In the genomic region with DNA sequence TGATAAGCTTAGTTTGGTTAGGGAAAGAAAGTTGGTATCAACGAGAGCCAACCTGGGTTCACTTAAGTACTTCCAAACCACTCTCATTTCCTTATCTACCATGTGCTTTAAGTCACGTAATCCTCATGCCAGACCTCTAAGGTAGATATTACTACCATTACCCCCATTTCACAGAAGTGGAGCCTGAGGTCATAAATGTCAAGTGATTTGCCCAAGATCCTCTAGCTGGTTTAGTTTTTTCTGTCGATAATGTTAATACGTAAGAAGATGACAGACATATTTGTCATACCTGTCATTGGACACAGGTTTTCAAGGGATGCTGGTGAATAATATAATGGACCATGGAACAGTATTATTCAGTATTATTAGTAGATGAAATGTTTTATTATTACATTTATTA, we compare ENCODE assay signal across 28 cellular contexts.
"Had no signal": no experiment of that assay in that cellular context is flagged by ENCODE, and none has a peak within 500 bp of the region (broad histone marks: within the 10 kb centered on the region; RNA-seq: fewer than 3 reads in every experiment).

No MANE protein-coding gene starts in this region.

- H3K4me1 ChIP-seq: stomach, suprapubic skin, testis, thyroid gland, tibial artery, tibial nerve, transverse colon, upper lobe of left lung, upper lobe of right lung, uterus, vagina had no signal

- H3K27ac Mint-ChIP-seq: stimulated activated effector memory CD8-positive, alpha-beta T cell treated with anti-CD3 and anti-CD28 coated beads, Interleukin-12 subunit alpha, Interleukin-12 subunit beta, amount 100 ng/mL, for 72 hours; stimulated activated memory B cell treated with anti-CD40 and anti-IgM and Interleukin-4, amounts not matched to agents 10 μg/mL and 1 μg/mL and 100 μg/mL, for 72 hours; stimulated activated naive B cell treated with anti-CD40 and anti-IgM and Interleukin-4, amounts not matched to agents 10 μg/mL and 1 μg/mL and 100 μg/mL, for 72 hours; stimulated activated naive CD8-positive, alpha-beta T cell treated with anti-CD3 and anti-CD28 coated beads, Interleukin-15, amount 100 ng/mL, for 72 hours; stimulated activated naive CD8-positive, alpha-beta T cell treated with anti-CD3 and anti-CD28 coated beads, Interleukin-15, Interleukin-2, amounts not matched to agents 100 ng/mL and 50 ng/mL, for 24 hours; type B pancreatic cell had no signal

- H3K9me3 ChIP-seq: stomach, suprapubic skin, testis, thoracic aorta, thyroid gland, tibial artery, tibial nerve, transverse colon, upper lobe of left lung, upper lobe of right lung, uterus, vagina had no signal

- H3K27me3 ChIP-seq: stomach, suprapubic skin, testis, thyroid gland, tibial artery, tibial nerve, transverse colon, upper lobe of left lung, upper lobe of right lung, uterus, vagina had no signal

- FAIRE-seq: urothelium cell line had no signal

- DNase-seq: stimulated activated CD4-positive, alpha-beta T cell treated with anti-CD3 and anti-CD28 coated beads, Interleukin-2, amount 100 ng/mL, for 48 hours; stimulated activated CD4-positive, alpha-beta T cell treated with anti-CD3 and anti-CD28 coated beads, Interleukin-4, amount 100 ng/mL, for 1 hour; stimulated activated CD4-positive, alpha-beta T cell treated with anti-CD3 and anti-CD28 coated beads, Interleukin-4, amount 100 ng/mL, for 24 hours; stimulated activated CD4-positive, alpha-beta T cell treated with anti-CD3 and anti-CD28 coated beads, Interleukin-4, amount 100 ng/mL, for 4 hours; stimulated activated CD8-positive, alpha-beta memory T cell treated with anti-CD3 and anti-CD28 coated beads, Interleukin-4, amount 100 ng/mL, for 48 hours; stimulated activated naive B cell treated with anti-CD40 and anti-IgM and Interleukin-4, amounts not matched to agents 10 μg/mL and 1 μg/mL and 100 μg/mL, for 72 hours; stimulated activated naive CD4-positive, alpha-beta T cell; stimulated activated naive CD4-positive, alpha-beta T cell treated with Interleukin-2 at 50 U/mL for 16 hours; stimulated activated naive CD8-positive, alpha-beta T cell treated with anti-CD3 and anti-CD28 coated beads, Interleukin-15, amount 100 ng/mL, for 72 hours; stimulated activated naive CD8-positive, alpha-beta T cell treated with anti-CD3 and anti-CD28 coated beads, Interleukin-15, Interleukin-2, amounts not matched to agents 100 U/mL and 50 U/mL, for 24 hours; stomach; substantia nigra; testis; thyroid gland; tibial artery; transverse colon; upper lobe of left lung; upper lobe of right lung; uterus had no signal

- H3K27me3 Mint-ChIP-seq: stimulated activated memory B cell treated with anti-CD40 and anti-IgM and Interleukin-4, amounts not matched to agents 10 μg/mL and 1 μg/mL and 100 μg/mL, for 72 hours; stimulated activated naive B cell treated with anti-CD40 and anti-IgM and Interleukin-4, amounts not matched to agents 10 μg/mL and 1 μg/mL and 100 μg/mL, for 72 hours; stimulated activated naive CD8-positive, alpha-beta T cell treated with anti-CD3 and anti-CD28 coated beads, Interleukin-15, amount 100 ng/mL, for 72 hours; stimulated activated naive CD8-positive, alpha-beta T cell treated with anti-CD3 and anti-CD28 coated beads, Interleukin-15, Interleukin-2, amounts not matched to agents 100 ng/mL and 50 ng/mL, for 24 hours had no signal

- H3K4me3 Mint-ChIP-seq: stimulated activated effector memory CD8-positive, alpha-beta T cell treated with anti-CD3 and anti-CD28 coated beads, Interleukin-12 subunit alpha, Interleukin-12 subunit beta, amount 100 ng/mL, for 72 hours; stimulated activated memory B cell treated with anti-CD40 and anti-IgM and Interleukin-4, amounts not matched to agents 10 μg/mL and 1 μg/mL and 100 μg/mL, for 72 hours; stimulated activated naive B cell treated with anti-CD40 and anti-IgM and Interleukin-4, amounts not matched to agents 10 μg/mL and 1 μg/mL and 100 μg/mL, for 72 hours; stimulated activated naive CD8-positive, alpha-beta T cell treated with anti-CD3 and anti-CD28 coated beads, Interleukin-15, amount 100 ng/mL, for 72 hours; stimulated activated naive CD8-positive, alpha-beta T cell treated with anti-CD3 and anti-CD28 coated beads, Interleukin-15, Interleukin-2, amounts not matched to agents 100 ng/mL and 50 ng/mL, for 24 hours; type B pancreatic cell had no signal

- H3K27ac ChIP-seq: stomach, suprapubic skin, testis, thoracic aorta, thyroid gland, tibial artery, tibial nerve, transverse colon, upper lobe of left lung, upper lobe of right lung, uterus, vagina had no signal

- H3K4me3 ChIP-seq: stomach, suprapubic skin, testis, thoracic aorta, thyroid gland, tibial artery, tibial nerve, transverse colon, upper lobe of left lung, upper lobe of right lung, uterus, vagina had no signal

- ATAC-seq: stimulated activated effector memory CD8-positive, alpha-beta T cell treated with anti-CD3 and anti-CD28 coated beads, Interleukin-12 subunit alpha, Interleukin-12 subunit beta, amount 100 ng/mL, for 72 hours; stimulated activated memory B cell treated with anti-CD40 and anti-IgM and Interleukin-4, amounts not matched to agents 10 μg/mL and 1 μg/mL and 100 μg/mL, for 72 hours; stimulated activated naive B cell treated with anti-CD40 and anti-IgM and Interleukin-4, amounts not matched to agents 10 μg/mL and 1 μg/mL and 100 μg/mL, for 72 hours; stimulated activated naive CD8-positive, alpha-beta T cell treated with anti-CD3 and anti-CD28 coated beads, Interleukin-15, amount 100 ng/mL, for 72 hours; stimulated activated naive CD8-positive, alpha-beta T cell treated with anti-CD3 and anti-CD28 coated beads, Interleukin-15, Interleukin-2, amounts not matched to agents 100 U/mL and 50 U/mL, for 24 hours; upper lobe of right lung had no signal

- H3K36me3 ChIP-seq: stomach, suprapubic skin, thoracic aorta, thyroid gland, tibial artery, tibial nerve, transverse colon, upper lobe of left lung, upper lobe of right lung, uterus, vagina had no signal

- H3K9me3 Mint-ChIP-seq: stimulated activated effector memory CD8-positive, alpha-beta T cell treated with anti-CD3 and anti-CD28 coated beads, Interleukin-12 subunit alpha, Interleukin-12 subunit beta, amount 100 ng/mL, for 72 hours; stimulated activated memory B cell treated with anti-CD40 and anti-IgM and Interleukin-4, amounts not matched to agents 10 μg/mL and 1 μg/mL and 100 μg/mL, for 72 hours; stimulated activated naive CD8-positive, alpha-beta T cell treated with anti-CD3 and anti-CD28 coated beads, Interleukin-15, amount 100 ng/mL, for 72 hours; stimulated activated naive CD8-positive, alpha-beta T cell treated with anti-CD3 and anti-CD28 coated beads, Interleukin-15, Interleukin-2, amounts not matched to agents 100 ng/mL and 50 ng/mL, for 24 hours; type B pancreatic cell had no signal

- H3K4me1 Mint-ChIP-seq: stimulated activated effector memory CD8-positive, alpha-beta T cell treated with anti-CD3 and anti-CD28 coated beads, Interleukin-12 subunit alpha, Interleukin-12 subunit beta, amount 100 ng/mL, for 72 hours; stimulated activated naive CD8-positive, alpha-beta T cell treated with anti-CD3 and anti-CD28 coated beads, Interleukin-15, amount 100 ng/mL, for 72 hours had no signal

- H3K36me3 Mint-ChIP-seq: stimulated activated effector memory CD8-positive, alpha-beta T cell treated with anti-CD3 and anti-CD28 coated beads, Interleukin-12 subunit alpha, Interleukin-12 subunit beta, amount 100 ng/mL, for 72 hours; stimulated activated memory B cell treated with anti-CD40 and anti-IgM and Interleukin-4, amounts not matched to agents 10 μg/mL and 1 μg/mL and 100 μg/mL, for 72 hours; stimulated activated naive B cell treated with anti-CD40 and anti-IgM and Interleukin-4, amounts not matched to agents 10 μg/mL and 1 μg/mL and 100 μg/mL, for 72 hours; type B pancreatic cell had no signal
